ENCODE assay signal across 14 cellular contexts in genomic region chr2:42053791-42054656, GRCh38. TPM values are rescaled to one million over a fixed set of nuclear protein-coding genes. Genes with fewer than 3 reads are reported as not detected.
DNase-seq lines count a peak whose midpoint lies in the region; TF ChIP-seq lines count a peak whose summit lies in the region.
"Had no signal": no experiment of that assay in that cellular context is flagged by ENCODE, and none has a peak within 500 bp of the region (broad histone marks: within the 10 kb centered on the region; RNA-seq: fewer than 3 reads in every experiment).

No MANE protein-coding gene starts in this region.

- H3K27ac Mint-ChIP-seq in glutamatergic neuron (ENCODE audit: unreplicated experiment) = peak overlapping the region; percentile 82
- H3K27ac Mint-ChIP-seq: CD14-positive monocyte had no signal

- peaks cover 43% of the 10 kb centered on the region for H3K4me1 Mint-ChIP-seq in glutamatergic neuron (ENCODE audit: low read depth, unreplicated experiment)
- H3K4me1 Mint-ChIP-seq: CD14-positive monocyte had no signal

- TF ChIP-seq CTCF in glutamatergic neuron (IDR thresholded peaks at IDR 0.05; ENCODE audit: partially characterized antibody, unreplicated experiment) (no peak), brain microvascular endothelial cell (IDR thresholded peaks at IDR 0.05; ENCODE audit: low read depth, low read length, missing control alignments) (no peak)

- H3K27ac ChIP-seq in brain microvascular endothelial cell = no peak overlapping the region
- H3K27ac ChIP-seq: HL-60, PC-9 had no signal

- H3K4me1 ChIP-seq in mucosa of stomach (ENCODE audit: control insufficient read depth, insufficient read depth, low read length) = peaks cover 89% of the 10 kb centered on the region
- H3K4me1 ChIP-seq: breast epithelium had no signal

- peaks cover 44% of the 10 kb centered on the region for H3K9me3 Mint-ChIP-seq in glutamatergic neuron (ENCODE audit: unreplicated experiment)

- DNase-seq in LHCN-M2 (ENCODE audit: low read depth) = peak; percentile 64
- DNase-seq in glutamatergic neuron = no peak
- DNase-seq in superior temporal gyrus (ENCODE audit: extremely low spot score) = peak; percentile 60
- DNase-seq in activated CD8-positive, alpha-beta memory T cell treated with anti-CD3 and anti-CD28 coated beads for 24 hours = no peak
- DNase-seq in DMS53 (lab: John Stamatoyannopoulos, UW) = no peak
- DNase-seq in brain microvascular endothelial cell = no peak
- no peak for DNase-seq in activated T-cell treated with anti-CD3 and anti-CD28 coated beads, Interleukin-2, amount 50 U/mL, for 1 hour
- DNase-seq: activated T-cell treated with anti-CD3 and anti-CD28 coated beads for 4 hours, NCI-H1436, PC-9 had no signal

- in situ Hi-C loops in brain microvascular endothelial cell (cut with HindIII; ENCODE audit: low pct_ligation_motif_present, low sequenced_read_pairs) = no loop called here

- H3K36me3 ChIP-seq in mucosa of stomach (ENCODE audit: control insufficient read depth, insufficient read depth, low read length) (peaks cover 9% of the 10 kb centered on the region), brain microvascular endothelial cell (replicated peaks) (peaks cover 46% of the 10 kb centered on the region)
- H3K36me3 ChIP-seq: breast epithelium had no signal

- H3K4me3 ChIP-seq in mucosa of stomach (ENCODE audit: low read length) (no peak overlapping the region), brain microvascular endothelial cell (ENCODE audit: low read depth, low read length) (no peak overlapping the region)
- H3K4me3 ChIP-seq: PC-9 had no signal

- peak overlapping the region; percentile 99 for H3K4me3 Mint-ChIP-seq in glutamatergic neuron (ENCODE audit: unreplicated experiment)
- H3K4me3 Mint-ChIP-seq: CD14-positive monocyte had no signal

- H3K36me3 Mint-ChIP-seq in glutamatergic neuron (ENCODE audit: unreplicated experiment) = peaks cover 10% of the 10 kb centered on the region
- H3K36me3 Mint-ChIP-seq: CD14-positive monocyte had no signal

- H3K9ac ChIP-seq in mucosa of stomach (ENCODE audit: low read length) = peak overlapping the region; percentile 42

- no peaks in the 10 kb centered on the region for H3K27me3 ChIP-seq in mucosa of stomach (ENCODE audit: control insufficient read depth, insufficient read depth, low read length)
- no peaks in the 10 kb centered on the region for H3K27me3 ChIP-seq in brain microvascular endothelial cell (replicated peaks)
- H3K27me3 ChIP-seq: breast epithelium had no signal

- H3K27me3 Mint-ChIP-seq in glutamatergic neuron (ENCODE audit: unreplicated experiment) = peaks cover 18% of the 10 kb centered on the region

- no peaks in the 10 kb centered on the region for H3K9me3 ChIP-seq in mucosa of stomach (ENCODE audit: control insufficient read depth, low read length)
- H3K9me3 ChIP-seq: breast epithelium had no signal

RNA-seq across cellular contexts. Expression of gene PKDCC, which starts 6.2 kb away (rescaled TPM):
- 5.7 and 7.1 TPM in 2 replicates for total RNA-seq in LHCN-M2 (2014; rRNA removed)
- polyA plus RNA-seq in LHCN-M2 (2012) = 4.2 TPM
- 959 TPM for total RNA-seq in glutamatergic neuron (ENCODE audit: unreplicated experiment)
- polyA plus RNA-seq: CD14-positive monocyte had no signal

Comparison
In these comparisons a context has a peak if more than half of its experiments do, and no peak if none do; other contexts are left out.
1. DNase-seq: peak in LHCN-M2 (single experiment) and superior temporal gyrus (single experiment); none in glutamatergic neuron (single experiment), activated CD8-positive, alpha-beta memory T cell treated with anti-CD3 and anti-CD28 coated beads for 24 hours (single experiment), DMS53 (single experiment), brain microvascular endothelial cell (single experiment) and activated T-cell treated with anti-CD3 and anti-CD28 coated beads, Interleukin-2, amount 50 U/mL, for 1 hour (single experiment).
2. RNA of gene PKDCC, which starts 6.2 kb away (total RNA-seq): 959 TPM in glutamatergic neuron (single experiment); 5.7 to 7.1 TPM in LHCN-M2; every median in the first group is over 100 times any median in the second.